Comparison of ENCODE assay signal across 14 cellular contexts in the genomic region with DNA sequence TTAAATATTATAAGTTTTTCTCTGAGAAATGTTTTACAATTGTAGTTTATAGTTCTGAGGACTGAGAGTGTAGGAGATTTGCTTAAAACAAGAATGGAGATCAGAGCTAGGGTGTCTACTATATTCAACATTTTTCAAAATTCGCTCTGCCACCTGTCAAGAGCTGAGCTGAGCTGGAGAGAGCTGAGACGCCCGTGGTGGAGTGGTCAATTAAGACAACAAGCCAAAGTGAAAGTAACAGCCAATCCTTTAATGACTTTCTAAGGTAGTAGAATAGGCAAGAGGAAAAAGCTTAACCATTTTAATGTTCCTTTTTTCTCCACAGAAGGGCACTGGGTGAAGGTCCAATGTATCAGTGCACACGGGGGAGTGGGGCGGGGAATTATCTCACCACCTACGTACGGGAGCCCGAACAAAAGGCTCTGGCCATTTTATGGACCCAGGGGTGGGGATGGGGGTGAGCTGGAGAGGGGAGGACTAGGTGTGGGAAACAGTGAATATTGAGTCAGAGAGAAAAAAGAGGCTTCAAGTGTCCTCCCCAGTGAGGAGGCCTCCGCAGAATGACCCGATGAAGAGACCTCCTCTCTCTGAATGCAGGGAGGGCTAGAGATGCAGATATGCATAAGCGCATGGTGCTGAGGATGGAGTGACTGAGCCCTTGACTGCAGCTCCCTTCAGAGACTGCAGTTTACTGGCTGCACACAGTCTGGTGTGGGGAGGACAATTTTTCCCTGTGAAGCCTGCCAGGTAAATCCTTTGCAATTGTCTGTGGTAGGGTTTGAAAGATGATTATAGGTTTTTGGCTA.
DNase-seq lines count a peak whose midpoint lies in the region; ATAC-seq and TF ChIP-seq lines count a peak whose summit lies in the region.
"Had no signal": no experiment of that assay in that cellular context is flagged by ENCODE, and none has a peak within 500 bp of the region (broad histone marks: within the 10 kb centered on the region; RNA-seq: fewer than 3 reads in every experiment).

No MANE protein-coding gene starts in this region.

- H3K9ac ChIP-seq in OCI-LY3 (ENCODE audit: low read length) = no peak overlapping the region

- intact Hi-C loops in left ventricle myocardium inferior (cut with micrococcal nuclease) (loop anchor here (10.0 kb wide), 1 partner anchor 414 kb away; a partner anchor contains a TSS), cardiac septum (cut with DNase I) (loop anchor here (5.0 kb wide), 1 partner anchor 412 kb away; a partner anchor contains a TSS), aorta (cut with DNase I) (no loop called here)

- ATAC-seq in aorta (ENCODE audit: low FRiP score) (peak; percentile 62), HG03457 (IDR thresholded peaks at IDR 0.05; ENCODE audit: unreplicated experiment) (no peak), HG02798 (IDR thresholded peaks at IDR 0.05; ENCODE audit: poor library complexity, unreplicated experiment) (no peak)
- ATAC-seq: effector memory CD8-positive, alpha-beta T cell; gastroesophageal sphincter; naive thymus-derived CD4-positive, alpha-beta T cell had no signal

- DNase-seq in left ventricle myocardium inferior = no peak
- DNase-seq in cardiac septum (ENCODE audit: low spot score) = no peak
- DNase-seq in kidney tubule cell (ENCODE audit: low spot score) = peak; percentile 11
- no peak for DNase-seq in aorta
- no peak for DNase-seq in AG20443 (ENCODE audit: low spot score)
- DNase-seq: effector memory CD8-positive, alpha-beta T cell; Kasumi-1; naive thymus-derived CD4-positive, alpha-beta T cell; NCI-H1930 had no signal

- no peaks in the 10 kb centered on the region for H3K79me2 ChIP-seq in OCI-LY3 (ENCODE audit: low read length)

- no peak for TF ChIP-seq CTCF in left ventricle myocardium inferior (IDR thresholded peaks at IDR 0.05; ENCODE audit: borderline replicate concordance)
- TF ChIP-seq CTCF in OCI-LY3 (IDR thresholded peaks at IDR 0.05; ENCODE audit: low read depth, low read length) = no peak

- WGBS in aorta, 2 donors = 80 to 84% methylated on average over 11 of the region's 11 CpGs

- no peaks in the 10 kb centered on the region for H3K36me3 ChIP-seq in left ventricle myocardium inferior
- no peaks in the 10 kb centered on the region for H3K36me3 ChIP-seq in OCI-LY3 (replicated peaks; ENCODE audit: low read depth, low read length)
- H3K36me3 ChIP-seq in aorta (ENCODE audit: control insufficient read depth in 1 of 2, insufficient read depth in 2 of 2, low read length in 1 of 2) = no peaks in the 10 kb centered on the region
- H3K36me3 ChIP-seq: gastroesophageal sphincter had no signal

- H3K4me1 ChIP-seq in left ventricle myocardium inferior (peaks cover 4% of the 10 kb centered on the region), OCI-LY3 (ENCODE audit: low read length) (peaks cover 14% of the 10 kb centered on the region), aorta (ENCODE audit: control insufficient read depth in 1 of 2, insufficient read depth in 2 of 2, low read length in 2 of 2) (no peaks in the 10 kb centered on the region)
- H3K4me1 ChIP-seq: gastroesophageal sphincter had no signal

- no peaks in the 10 kb centered on the region for H4K20me1 ChIP-seq in OCI-LY3 (ENCODE audit: insufficient read depth, low read length)

- H3K4me2 ChIP-seq in OCI-LY3 (ENCODE audit: low read length) = 0 out of 2 replicates have a peak overlapping the region, but pooled peaks have one; percentile 16

- H3K4me3 ChIP-seq in left ventricle myocardium inferior (peak overlapping the region; percentile 55), OCI-LY3 (ENCODE audit: low read length) (no peak overlapping the region), aorta (ENCODE audit: low read length in 2 of 2) (no peak overlapping the region)

- H3K27me3 ChIP-seq in left ventricle myocardium inferior (ENCODE audit: low read depth) = no peaks in the 10 kb centered on the region
- no peaks in the 10 kb centered on the region for H3K27me3 ChIP-seq in OCI-LY3 (ENCODE audit: low read depth, low read length)
- no peaks in the 10 kb centered on the region for H3K27me3 ChIP-seq in aorta (ENCODE audit: control insufficient read depth in 1 of 2, insufficient read depth in 2 of 2, low read length in 1 of 2)
- H3K27me3 ChIP-seq: gastroesophageal sphincter had no signal

- H3K9me3 ChIP-seq in left ventricle myocardium inferior (replicated peaks) = no peaks in the 10 kb centered on the region
- no peaks in the 10 kb centered on the region for H3K9me3 ChIP-seq in OCI-LY3 (ENCODE audit: insufficient read depth, low read length)
- H3K9me3 ChIP-seq in aorta (ENCODE audit: control insufficient read depth, low read length) = no peaks in the 10 kb centered on the region
- H3K9me3 ChIP-seq: gastroesophageal sphincter had no signal

- no peak overlapping the region for H2AFZ ChIP-seq in OCI-LY3 (ENCODE audit: low read depth, low read length)

- H3K27ac ChIP-seq in left ventricle myocardium inferior (replicated peaks) (peak overlapping the region; percentile 74), OCI-LY3 (ENCODE audit: low read length) (no peak overlapping the region), aorta (ENCODE audit: low read depth in 1 of 2, low read length in 2 of 2) (no peak overlapping the region)
- H3K27ac ChIP-seq: gastroesophageal sphincter, HL-60 had no signal

Comparison
In these comparisons a context has a peak if more than half of its experiments do, and no peak if none do; other contexts are left out.
1. intact Hi-C loops: an anchor here in left ventricle myocardium inferior (10.0 kb wide) and cardiac septum (5.0 kb wide); none called in aorta.